ENCODE assay signal across 8 cellular contexts in genomic region chr16:90019201-90019542, GRCh38. TPM values are rescaled to one million over a fixed set of nuclear protein-coding genes. Genes with fewer than 3 reads are reported as not detected.
DNase-seq lines count a peak whose midpoint lies in the region; ATAC-seq lines count a peak whose summit lies in the region.

TSS of gene DBNDD1 (minus strand) at chr16:90019456. CDS start at chr16:90019341, 115 bp downstream.

- H3K4me3 Mint-ChIP-seq in naive thymus-derived CD8-positive, alpha-beta T cell = peak within 1 kb of the TSS; percentile 72 to 88 (median 83)

- no peaks in the 10 kb centered on the region for H3K36me3 Mint-ChIP-seq in naive thymus-derived CD8-positive, alpha-beta T cell

- H3K9me3 ChIP-seq in MG63 (no peaks in the 10 kb centered on the region), duodenal mucosa (ENCODE audit: control insufficient read depth in 1 of 2, low read length in 2 of 2) (no peaks in the 10 kb centered on the region)

- peak within 1 kb of the TSS in 8 of 10 donors; percentile 7 to 86 (median 62) for H3K27ac Mint-ChIP-seq in naive thymus-derived CD8-positive, alpha-beta T cell

- H3K4me1 ChIP-seq in duodenal mucosa (ENCODE audit: control insufficient read depth in 1 of 2, insufficient read depth in 2 of 2, low read length in 2 of 2) = peaks cover 4 to 17% of the 10 kb centered on the region in 2 donors

- no peaks in the 10 kb centered on the region for H3K9me3 Mint-ChIP-seq in naive thymus-derived CD8-positive, alpha-beta T cell

- H3K27me3 Mint-ChIP-seq in naive thymus-derived CD8-positive, alpha-beta T cell = peaks cover 0 to 6% (median 0%) of the 10 kb centered on the region in 5 donors

- H3K27ac ChIP-seq in duodenal mucosa (ENCODE audit: low read depth, low read length) = no peak within 1 kb of the TSS

- POLR2A ChIA-PET in naive thymus-derived CD8-positive, alpha-beta T cell (lab: Charles Lee) = interaction anchor here (0.9 to 1.1 kb wide), 3 partner anchors 10 to 146 kb away, joined by 3 to 4 read pairs (median 3); partner anchors contain the start of gene TCF25

- H3K36me3 ChIP-seq in MG63 (peaks cover 17% of the 10 kb centered on the region), duodenal mucosa (ENCODE audit: control insufficient read depth in 1 of 2, insufficient read depth in 2 of 2, low read length in 2 of 2) (no peaks in the 10 kb centered on the region)

- H3K9ac ChIP-seq in duodenal mucosa (ENCODE audit: low read depth in 1 of 2, low read length in 2 of 2) = peak within 1 kb of the TSS; percentile 14 to 32

- no peaks in the 10 kb centered on the region for H3K27me3 ChIP-seq in MG63
- peaks cover 0 to 2% of the 10 kb centered on the region in 2 donors for H3K27me3 ChIP-seq in duodenal mucosa (ENCODE audit: control insufficient read depth in 1 of 2, insufficient read depth in 2 of 2, low read length in 2 of 2)

- H3K4me3 ChIP-seq in MG63 = peak within 1 kb of the TSS; percentile 63
- H3K4me3 ChIP-seq in duodenal mucosa (ENCODE audit: low read depth in 1 of 2, low read length in 2 of 2) = peak within 1 kb of the TSS; percentile 53

- ATAC-seq in naive thymus-derived CD8-positive, alpha-beta T cell = peak in 1 of 2 donors; percentile 63
- ATAC-seq in left lobe of liver = no peak
- ATAC-seq in HG02678 (IDR thresholded peaks at IDR 0.05; ENCODE audit: unreplicated experiment) = no peak
- ATAC-seq in HG02973 (IDR thresholded peaks at IDR 0.05; ENCODE audit: unreplicated experiment) = no peak

- H3K4me1 Mint-ChIP-seq in naive thymus-derived CD8-positive, alpha-beta T cell = peaks cover 6 to 27% (median 24%) of the 10 kb centered on the region in 4 donors

- DNase-seq in AG20443 (ENCODE audit: low spot score) = peak; percentile 58
- no peak for DNase-seq in MG63
- no peak for DNase-seq in naive thymus-derived CD8-positive, alpha-beta T cell
- no peak for DNase-seq in left lobe of liver (ENCODE audit: low spot score)
- DNase-seq in GOT3 (lab: John Stamatoyannopoulos, UW) = no peak

RNA-seq across cellular contexts. Expression of gene DBNDD1, which starts in this region (rescaled TPM):
- total RNA-seq in MG63 (2014; rRNA removed; shearing (Covaris generic); ENCODE audit: low replicate concordance) = 28.0 and 37.3 TPM in 2 replicates
- total RNA-seq in naive thymus-derived CD8-positive, alpha-beta T cell = under 1 TPM; 0.57 to 0.99 TPM
- 1 to 10 TPM; 2.8 to 3.5 (median 3.3) TPM for polyA plus RNA-seq in naive thymus-derived CD8-positive, alpha-beta T cell
- total RNA-seq in left lobe of liver = 3.3 TPM
